8 cellular contexts compared by ENCODE assay signal in genomic region chr5:177425801-177426565, GRCh38. TPM values are rescaled to one million over a fixed set of nuclear protein-coding genes. Genes with fewer than 3 reads are reported as not detected.
DNase-seq lines count a peak whose midpoint lies in the region; FAIRE-seq and TF ChIP-seq lines count a peak whose summit lies in the region.

No MANE protein-coding gene starts in this region.

- 1 to 3% methylated on average over 47 to 52 of the region's 52 CpGs for WGBS in GM23248 (ENCODE audit: low coverage in 1 of 2, low lambda C conversion rate in 2 of 2, missing lambda C conversion rate in 2 of 2), 2 experiments
- 0 to 1% methylated on average over 5 to 25 of the region's 52 CpGs for WGBS in esophagus squamous epithelium, 2 donors

- H3K27ac Mint-ChIP-seq in activated T-helper 1 cell treated with anti-CD3 and anti-CD28 coated beads, Interleukin-12 subunit alpha, Interleukin-12 subunit beta, Interleukin-2, Interleukin-4 antibody, amounts not matched to agents 30 ng/mL and 10 ng/mL and 1 ng/mL, durations not matched to agents 14 hours and 24 hours and 36 hours, result peak overlapping the region; percentile 94

- H3K4me3 ChIP-seq in DOHH2 (ENCODE audit: low read length) (peak overlapping the region; percentile 87), GM23248 (peak overlapping the region; percentile 74), Karpas-422 (ENCODE audit: low read length) (peak overlapping the region; percentile 73), esophagus squamous epithelium (peak overlapping the region; percentile 43 to 81 (median 58)), muscle layer of duodenum (ENCODE audit: low read depth in 1 of 2, low read length in 2 of 2) (peak overlapping the region; percentile 65)

- H3K4me1 Mint-ChIP-seq in activated T-helper 1 cell treated with anti-CD3 and anti-CD28 coated beads, Interleukin-12 subunit alpha, Interleukin-12 subunit beta, Interleukin-2, Interleukin-4 antibody, amounts not matched to agents 30 ng/mL and 10 ng/mL and 1 ng/mL, durations not matched to agents 14 hours and 24 hours and 36 hours (ENCODE audit: low read depth), result peaks cover 51% of the 10 kb centered on the region

- H3K4me2 ChIP-seq in DOHH2 (ENCODE audit: low read length) (peak overlapping the region; percentile 90), GM23248 (ENCODE audit: unreplicated experiment) (peak overlapping the region; percentile 68), Karpas-422 (ENCODE audit: low read depth, low read length, poor library complexity, severe bottlenecking) (peak overlapping the region; percentile 83)

- H3K4me1 ChIP-seq in DOHH2 (ENCODE audit: control insufficient read depth, low read length) (peaks cover 44% of the 10 kb centered on the region), GM23248 (ENCODE audit: insufficient read depth) (peaks cover 10% of the 10 kb centered on the region), Karpas-422 (ENCODE audit: low read length) (peaks cover 48% of the 10 kb centered on the region), esophagus squamous epithelium (peaks cover 42 to 50% (median 45%) of the 10 kb centered on the region in 3 donors), muscle layer of duodenum (ENCODE audit: control insufficient read depth in 1 of 2, insufficient read depth in 2 of 2, low read length in 2 of 2) (peaks cover 8 to 38% of the 10 kb centered on the region in 2 donors)

- H3K9me2 ChIP-seq in DOHH2 (replicated peaks; ENCODE audit: control insufficient read depth, low read length), result no peaks in the 10 kb centered on the region
- H3K9me2 ChIP-seq in GM23248 (ENCODE audit: insufficient read depth), result no peaks in the 10 kb centered on the region
- H3K9me2 ChIP-seq in Karpas-422 (replicated peaks; ENCODE audit: insufficient read depth, low read length), result no peaks in the 10 kb centered on the region

- H3K27me3 Mint-ChIP-seq in activated T-helper 1 cell treated with anti-CD3 and anti-CD28 coated beads, Interleukin-12 subunit alpha, Interleukin-12 subunit beta, Interleukin-2, Interleukin-4 antibody, amounts not matched to agents 30 ng/mL and 10 ng/mL and 1 ng/mL, durations not matched to agents 14 hours and 24 hours and 36 hours (ENCODE audit: insufficient read depth), result no peaks in the 10 kb centered on the region

- peaks cover 32% of the 10 kb centered on the region for H3K36me3 ChIP-seq in DOHH2 (ENCODE audit: control insufficient read depth, low read length)
- H3K36me3 ChIP-seq in GM23248 (ENCODE audit: low read depth), result no peaks in the 10 kb centered on the region
- H3K36me3 ChIP-seq in Karpas-422 (ENCODE audit: insufficient read depth, low read length), result no peaks in the 10 kb centered on the region
- H3K36me3 ChIP-seq in esophagus squamous epithelium, result peaks cover 0 to 4% (median 0%) of the 10 kb centered on the region in 3 donors
- no peaks in the 10 kb centered on the region for H3K36me3 ChIP-seq in muscle layer of duodenum (ENCODE audit: control insufficient read depth in 1 of 2, insufficient read depth in 2 of 2, low read length in 2 of 2)

- TF ChIP-seq POLR2A in esophagus squamous epithelium (IDR thresholded peaks at IDR 0.05), result peak in 3 of 4 donors; percentile 78 to 93 (median 86)

- DNase-seq in GM23248, result peak; percentile 100
- DNase-seq in Karpas-422, result peak; percentile 100
- peak; percentile 100 for DNase-seq in RCC 7860 (ENCODE audit: low spot score)
- DNase-seq in activated T-helper 1 cell treated with anti-CD3 and anti-CD28 coated beads, Interleukin-12 subunit alpha, Interleukin-12 subunit beta, Interleukin-2, Interleukin-4 antibody, amounts not matched to agents 30 ng/mL and 10 ng/mL and 1 ng/mL, durations not matched to agents 14 hours and 24 hours and 36 hours (ENCODE audit: low spot score), result peak; percentile 99
- peak; percentile 100 for DNase-seq in esophagus squamous epithelium (lab: John Stamatoyannopoulos, UW)
- peak; percentile 99 for DNase-seq in stimulated activated CD8-positive, alpha-beta memory T cell treated with anti-CD3 and anti-CD28 coated beads, Interleukin-7, amount 100 ng/mL, for 24 hours (ENCODE audit: low read depth)

- no peaks in the 10 kb centered on the region for H3K9me3 Mint-ChIP-seq in activated T-helper 1 cell treated with anti-CD3 and anti-CD28 coated beads, Interleukin-12 subunit alpha, Interleukin-12 subunit beta, Interleukin-2, Interleukin-4 antibody, amounts not matched to agents 30 ng/mL and 10 ng/mL and 1 ng/mL, durations not matched to agents 14 hours and 24 hours and 36 hours

- TF ChIP-seq CTCF in DOHH2 (IDR thresholded peaks at IDR 0.05; ENCODE audit: low read depth, low read length, poor library complexity, severe bottlenecking) (no peak), esophagus squamous epithelium (IDR thresholded peaks at IDR 0.05) (no peak)

- intact Hi-C loops in activated T-helper 1 cell treated with anti-CD3 and anti-CD28 coated beads, Interleukin-12 subunit alpha, Interleukin-12 subunit beta, Interleukin-2, Interleukin-4 antibody, amounts not matched to agents 30 ng/mL and 10 ng/mL and 1 ng/mL, durations not matched to agents 14 hours and 24 hours and 36 hours (cut with micrococcal nuclease), result loop anchor here (1.0 to 5.0 kb wide), 8 partner anchors 8 to 889 kb away; partner anchors contain the start of genes DDX41, PDLIM7, RGS14 and RNF44
- intact Hi-C loops in esophagus squamous epithelium (cut with DNase I), result no loop called here

- H3K27ac ChIP-seq in DOHH2 (ENCODE audit: low read depth, low read length) (peak overlapping the region; percentile 56), GM23248 (peak overlapping the region; percentile 79), Karpas-422 (ENCODE audit: low read length) (no peak overlapping the region; the same call in 1 of the 2 replicates), esophagus squamous epithelium (peak overlapping the region; percentile 93 to 99 (median 96)), muscle layer of duodenum (ENCODE audit: low read length) (peak overlapping the region; percentile 94)

- FAIRE-seq in RCC 7860 (lab: Jason Lieb, UNC), result peak; percentile 95

- peak overlapping the region; percentile 86 for H3K4me3 Mint-ChIP-seq in activated T-helper 1 cell treated with anti-CD3 and anti-CD28 coated beads, Interleukin-12 subunit alpha, Interleukin-12 subunit beta, Interleukin-2, Interleukin-4 antibody, amounts not matched to agents 30 ng/mL and 10 ng/mL and 1 ng/mL, durations not matched to agents 14 hours and 24 hours and 36 hours

- H3K27me3 ChIP-seq in DOHH2 (ENCODE audit: control insufficient read depth, low read length) (no peaks in the 10 kb centered on the region), GM23248 (replicated peaks; ENCODE audit: insufficient read depth) (no peaks in the 10 kb centered on the region), Karpas-422 (ENCODE audit: low read length) (no peaks in the 10 kb centered on the region), esophagus squamous epithelium (no peaks in the 10 kb centered on the region), muscle layer of duodenum (ENCODE audit: low read depth, low read length) (no peaks in the 10 kb centered on the region)

- H3K36me3 Mint-ChIP-seq in activated T-helper 1 cell treated with anti-CD3 and anti-CD28 coated beads, Interleukin-12 subunit alpha, Interleukin-12 subunit beta, Interleukin-2, Interleukin-4 antibody, amounts not matched to agents 30 ng/mL and 10 ng/mL and 1 ng/mL, durations not matched to agents 14 hours and 24 hours and 36 hours (ENCODE audit: low read depth), result peaks cover 20% of the 10 kb centered on the region

- H3K9ac ChIP-seq in GM23248 (peak overlapping the region; percentile 80), Karpas-422 (ENCODE audit: low read length) (peak overlapping the region; percentile 78)

- H3K79me2 ChIP-seq in DOHH2 (ENCODE audit: control insufficient read depth, low read length), result peaks cover 40% of the 10 kb centered on the region
- peaks cover 28% of the 10 kb centered on the region for H3K79me2 ChIP-seq in GM23248 (ENCODE audit: insufficient read depth)
- peaks cover 43% of the 10 kb centered on the region for H3K79me2 ChIP-seq in Karpas-422 (ENCODE audit: low read length)

- H2AFZ ChIP-seq in GM23248, result peak overlapping the region; percentile 89
- peak overlapping the region; percentile 63 for H2AFZ ChIP-seq in Karpas-422 (ENCODE audit: low read length)

- H4K20me1 ChIP-seq in DOHH2 (ENCODE audit: control insufficient read depth, insufficient read depth, low read depth, low read length) (no peaks in the 10 kb centered on the region), GM23248 (ENCODE audit: insufficient read depth) (no peaks in the 10 kb centered on the region), Karpas-422 (ENCODE audit: insufficient read depth, low read depth, low read length) (peaks cover 20% of the 10 kb centered on the region; the same call in 1 of the 2 replicates)

- H3K9me3 ChIP-seq in DOHH2 (ENCODE audit: control insufficient read depth, insufficient read depth, low read length) (no peaks in the 10 kb centered on the region), GM23248 (ENCODE audit: low read depth) (no peaks in the 10 kb centered on the region), Karpas-422 (ENCODE audit: low read length) (no peaks in the 10 kb centered on the region), esophagus squamous epithelium (no peaks in the 10 kb centered on the region), muscle layer of duodenum (ENCODE audit: control insufficient read depth in 1 of 2, low read length in 2 of 2) (no peaks in the 10 kb centered on the region)

- in situ Hi-C loops in GM23248 (cut with MboI), result no loop called here

- peaks cover 19% of the 10 kb centered on the region for H3F3A ChIP-seq in DOHH2 (ENCODE audit: control insufficient read depth, insufficient read depth)
- no peaks in the 10 kb centered on the region for H3F3A ChIP-seq in GM23248 (ENCODE audit: insufficient read depth)

RNA-seq across cellular contexts. Expression of gene GRK6, which starts 0.5 kb away (rescaled TPM):
- total RNA-seq in GM23248 (2014; rRNA removed; shearing (Covaris generic)), result 17.3 and 30.4 TPM in 2 replicates
- polyA plus RNA-seq in GM23248 (2016; fragmentation: Nextera tagmentation; extraction: Ambion mirVana), result 7.7 and 13.5 TPM in 2 replicates
- total RNA-seq in Karpas-422 (2014; rRNA removed; shearing (Covaris generic); ENCODE audit: low replicate concordance), result 45.5 and 79.1 TPM in 2 replicates
- 122 and 132 TPM in 2 replicates for total RNA-seq in activated T-helper 1 cell treated with anti-CD3 and anti-CD28 coated beads, Interleukin-12 subunit alpha, Interleukin-12 subunit beta, Interleukin-2, Interleukin-4 antibody, amounts not matched to agents 30 ng/mL and 10 ng/mL and 1 ng/mL, durations not matched to agents 14 hours and 24 hours and 36 hours
- total RNA-seq in esophagus squamous epithelium, result 10 to 100 TPM; 24.6 to 39.7 (median 29.5) TPM

RNA-seq across cellular contexts. Expression of gene F12, which starts 16.6 kb away (rescaled TPM):
- 0.43 and 1.3 TPM in 2 replicates for total RNA-seq in GM23248 (2014; rRNA removed; shearing (Covaris generic))
- polyA plus RNA-seq in GM23248 (2016; fragmentation: Nextera tagmentation; extraction: Ambion mirVana), result 1.2 and 1.8 TPM in 2 replicates
- total RNA-seq in Karpas-422 (2014; rRNA removed; shearing (Covaris generic); ENCODE audit: low replicate concordance), result 6.0 and 6.5 TPM in 2 replicates
- total RNA-seq in activated T-helper 1 cell treated with anti-CD3 and anti-CD28 coated beads, Interleukin-12 subunit alpha, Interleukin-12 subunit beta, Interleukin-2, Interleukin-4 antibody, amounts not matched to agents 30 ng/mL and 10 ng/mL and 1 ng/mL, durations not matched to agents 14 hours and 24 hours and 36 hours, result 1.3 and 2.2 TPM in 2 replicates
- total RNA-seq in esophagus squamous epithelium, result 10 to 100 TPM; 10.7 to 25.4 (median 19.6) TPM

RNA-seq across cellular contexts. Expression of gene PRR7, which starts 20.6 kb away (rescaled TPM):
- total RNA-seq in GM23248 (2014; rRNA removed; shearing (Covaris generic)), result 23.9 and 24.8 TPM in 2 replicates
- 10.5 and 11.1 TPM in 2 replicates for polyA plus RNA-seq in GM23248 (2016; fragmentation: Nextera tagmentation; extraction: Ambion mirVana)
- total RNA-seq in Karpas-422 (2014; rRNA removed; shearing (Covaris generic); ENCODE audit: low replicate concordance), result 26.8 and 59.4 TPM in 2 replicates
- 10.3 and 11.2 TPM in 2 replicates for total RNA-seq in activated T-helper 1 cell treated with anti-CD3 and anti-CD28 coated beads, Interleukin-12 subunit alpha, Interleukin-12 subunit beta, Interleukin-2, Interleukin-4 antibody, amounts not matched to agents 30 ng/mL and 10 ng/mL and 1 ng/mL, durations not matched to agents 14 hours and 24 hours and 36 hours
- 1 to 10 TPM; 5.0 to 7.7 (median 6.4) TPM for total RNA-seq in esophagus squamous epithelium

RNA-seq across cellular contexts. Expression of gene PFN3, which starts 25.5 kb away (rescaled TPM):
- not detected in 2 replicates for total RNA-seq in GM23248 (2014; rRNA removed; shearing (Covaris generic))
- polyA plus RNA-seq in GM23248 (2016; fragmentation: Nextera tagmentation; extraction: Ambion mirVana), result not detected in 2 replicates
- not detected in 2 replicates for total RNA-seq in Karpas-422 (2014; rRNA removed; shearing (Covaris generic); ENCODE audit: low replicate concordance)
- total RNA-seq in activated T-helper 1 cell treated with anti-CD3 and anti-CD28 coated beads, Interleukin-12 subunit alpha, Interleukin-12 subunit beta, Interleukin-2, Interleukin-4 antibody, amounts not matched to agents 30 ng/mL and 10 ng/mL and 1 ng/mL, durations not matched to agents 14 hours and 24 hours and 36 hours, result not detected in 2 replicates
- 1 to 10 TPM in 1 of 4 donors, not detected in 3; 2.0 TPM for total RNA-seq in esophagus squamous epithelium

RNA-seq across cellular contexts. Expression of gene SLC34A1, which starts 41.7 kb away (rescaled TPM):
- not detected in 2 replicates for total RNA-seq in GM23248 (2014; rRNA removed; shearing (Covaris generic))
- polyA plus RNA-seq in GM23248 (2016; fragmentation: Nextera tagmentation; extraction: Ambion mirVana), result not detected in 2 replicates
- total RNA-seq in Karpas-422 (2014; rRNA removed; shearing (Covaris generic); ENCODE audit: low replicate concordance), result not detected in 2 replicates
- total RNA-seq in activated T-helper 1 cell treated with anti-CD3 and anti-CD28 coated beads, Interleukin-12 subunit alpha, Interleukin-12 subunit beta, Interleukin-2, Interleukin-4 antibody, amounts not matched to agents 30 ng/mL and 10 ng/mL and 1 ng/mL, durations not matched to agents 14 hours and 24 hours and 36 hours, result 0.26 TPM in 1 of 2 replicates, not detected in the other
- under 1 TPM; 0.15 to 0.47 (median 0.25) TPM for total RNA-seq in esophagus squamous epithelium
